Comparison of ENCODE assay signal across 10 cellular contexts in the genomic region with DNA sequence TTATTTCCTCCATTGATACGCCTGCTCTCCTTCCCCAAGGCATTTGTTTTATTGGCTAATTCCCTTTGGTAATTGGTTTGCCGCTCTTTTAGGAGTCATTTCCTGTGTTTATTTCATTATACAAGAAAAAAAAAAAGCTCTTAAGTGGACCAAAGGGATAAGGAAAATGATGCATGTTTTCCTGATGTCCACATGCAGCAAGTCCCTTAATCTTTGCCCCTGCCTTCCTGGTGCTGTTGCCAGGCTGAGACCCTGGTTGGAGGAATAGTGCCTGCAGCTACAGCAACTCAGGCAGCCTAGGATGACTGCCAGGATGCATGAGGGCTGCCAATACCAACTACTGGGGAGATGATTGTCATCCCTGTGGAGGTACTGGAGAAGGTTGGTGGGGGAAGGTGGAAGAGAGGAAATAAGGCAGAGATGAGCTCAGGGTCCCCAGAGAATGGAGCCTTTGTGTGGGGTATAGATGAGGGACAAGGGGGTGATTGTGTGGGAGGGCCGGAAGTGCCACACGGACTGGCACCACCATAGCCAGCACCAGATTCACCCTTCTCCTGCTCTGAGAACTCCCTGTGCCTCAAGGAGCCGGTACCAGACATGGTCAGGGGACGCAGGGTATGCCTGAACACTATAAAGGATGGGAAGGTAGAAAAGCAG.
A peak's percentile ranks its signal among the peaks of the same experiment; 100 is the strongest.
DNase-seq lines count a peak whose midpoint lies in the region; ATAC-seq lines count a peak whose summit lies in the region.
"Had no signal": no experiment of that assay in that cellular context is flagged by ENCODE, and none has a peak within 500 bp of the region (broad histone marks: within the 10 kb centered on the region; RNA-seq: fewer than 3 reads in every experiment).

No MANE protein-coding gene starts in this region.

- ATAC-seq in HG03025 (IDR thresholded peaks at IDR 0.05; ENCODE audit: low FRiP score, unreplicated experiment) (no peak), GM19023 (IDR thresholded peaks at IDR 0.05; ENCODE audit: unreplicated experiment) (no peak)
- ATAC-seq in activated CD4-positive, CD25-positive, alpha-beta regulatory T cell treated with anti-CD3 and anti-CD28 coated beads, Interleukin-2, amount 50 U/mL, for 24 hours, result no peak
- ATAC-seq: PC-3 had no signal

- H3K27me3 ChIP-seq in BLaER1 treated with 17β-estradiol and CSF1 and Interleukin-3, amounts not matched to agents 10 nM and 100 nM, result no peaks in the 10 kb centered on the region

- H4K20me1 ChIP-seq in BLaER1 treated with 17β-estradiol and CSF1 and Interleukin-3, amounts not matched to agents 10 nM and 100 nM, result peaks cover 0 to 57% (median 6%) of the 10 kb centered on the region in 11 experiments; a peak in 11 of 22 replicates

- H3K27ac ChIP-seq in BLaER1 treated with 17β-estradiol and CSF1 and Interleukin-3, amounts not matched to agents 10 nM and 100 nM, result peak overlapping the region in 8 of 11 experiments; percentile 8 to 57 (median 24); a peak in 11 of 22 replicates
- H3K27ac ChIP-seq in cingulate gyrus (ENCODE audit: low read depth, low read length), result peak overlapping the region; percentile 99

- peak overlapping the region in 4 of 11 experiments; percentile 5 to 41 (median 24); a peak in 6 of 22 replicates for H3K9ac ChIP-seq in BLaER1 treated with 17β-estradiol and CSF1 and Interleukin-3, amounts not matched to agents 10 nM and 100 nM

- peaks cover 42 to 53% (median 48%) of the 10 kb centered on the region in 10 experiments for H3K4me1 ChIP-seq in BLaER1 treated with 17β-estradiol and CSF1 and Interleukin-3, amounts not matched to agents 10 nM and 100 nM

- H3K4me2 ChIP-seq in BLaER1 treated with 17β-estradiol and CSF1 and Interleukin-3, amounts not matched to agents 10 nM and 100 nM, result peak overlapping the region in 10 of 11 experiments; percentile 19 to 69 (median 54); a peak in 21 of 22 replicates

- H3K9me3 ChIP-seq in BLaER1 treated with 17β-estradiol and CSF1 and Interleukin-3, amounts not matched to agents 10 nM and 100 nM (replicated peaks in 1 of 11), result no peaks in the 10 kb centered on the region

- peak; percentile 7 for DNase-seq in HuH-7.5 (ENCODE audit: low spot score)
- DNase-seq in midbrain (lab: John Stamatoyannopoulos, UW), result peak; percentile 87
- no peak for DNase-seq in NCI-H526 (lab: John Stamatoyannopoulos, UW)
- DNase-seq: mesendoderm, PC-3 had no signal

- no peak overlapping the region for H3K4me3 ChIP-seq in BLaER1 treated with 17β-estradiol and CSF1 and Interleukin-3, amounts not matched to agents 10 nM and 100 nM

- peaks cover 41 to 59% (median 50%) of the 10 kb centered on the region in 11 experiments for H3K36me3 ChIP-seq in BLaER1 treated with 17β-estradiol and CSF1 and Interleukin-3, amounts not matched to agents 10 nM and 100 nM

Comparison
In these comparisons a context has a peak if more than half of its experiments do, and no peak if none do; other contexts are left out.
1. DNase-seq: peak in HuH-7.5 (single experiment) and midbrain (single experiment); none in NCI-H526 (0 of 2).